In the genomic region with DNA sequence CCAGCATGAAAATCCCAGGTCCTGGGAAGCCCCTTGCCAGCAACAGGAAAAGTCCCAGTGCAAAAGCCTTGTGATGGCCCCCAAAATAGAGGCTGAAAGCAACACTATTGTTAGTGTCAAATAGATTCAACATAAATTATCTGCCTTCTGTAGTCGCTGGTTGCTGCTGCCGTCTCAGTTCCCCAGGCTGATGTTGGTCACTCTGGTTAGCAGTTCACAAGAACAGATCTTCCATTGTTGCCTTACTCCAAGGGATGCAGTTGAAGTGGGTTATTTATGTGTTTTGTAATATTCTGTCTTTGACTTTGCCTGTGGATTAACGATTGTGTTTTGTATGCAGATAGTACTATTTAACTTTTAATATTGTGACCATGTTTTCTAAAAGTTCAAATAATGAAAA, we compare ENCODE assay signal across 30 cellular contexts.
"Had no signal": no experiment of that assay in that cellular context is flagged by ENCODE, and none has a peak within 500 bp of the region (broad histone marks: within the 10 kb centered on the region; RNA-seq: fewer than 3 reads in every experiment).

No MANE protein-coding gene starts in this region.

- H3K36me3 Mint-ChIP-seq: activated naive CD4-positive, alpha-beta T cell treated with anti-CD3 and anti-CD28 coated beads, Interleukin-2, amount 50 U/mL, for 24 hours; mesothelial cell of epicardium; naive B cell; stimulated activated effector memory CD8-positive, alpha-beta T cell treated with anti-CD3 and anti-CD28 coated beads, Interleukin-12 subunit alpha, Interleukin-12 subunit beta, amount 100 ng/mL, for 72 hours; WTC11 had no signal

- H3K4me1 ChIP-seq: esophagus squamous epithelium, thyroid gland, upper lobe of left lung, vagina had no signal

- H3K27ac Mint-ChIP-seq: activated CD4-positive, alpha-beta memory T cell treated with anti-CD3 and anti-CD28 coated beads, Interleukin-2, amount 10 ng/mL, durations not matched to agents 7 days and 5 days; activated CD4-positive, alpha-beta T cell treated with anti-CD3 and anti-CD28 coated beads, Interleukin-2, amount 10 ng/mL, durations not matched to agents 7 days and 5 days; activated naive CD4-positive, alpha-beta T cell treated with anti-CD3 and anti-CD28 coated beads, Interleukin-2, amount 50 U/mL, for 24 hours; activated naive CD8-positive, alpha-beta T cell treated with anti-CD3 and anti-CD28 coated beads, Interleukin-2, amount 50 U/mL, for 24 hours; activated T-cell treated with anti-CD3 and anti-CD28 coated beads, Interleukin-2, amount 50 U/mL, for 24 hours; mesothelial cell of epicardium; naive B cell; progenitor cell of endocrine pancreas; stimulated activated effector memory CD8-positive, alpha-beta T cell treated with anti-CD3 and anti-CD28 coated beads, Interleukin-12 subunit alpha, Interleukin-12 subunit beta, amount 100 ng/mL, for 72 hours; stimulated activated naive CD8-positive, alpha-beta T cell treated with anti-CD3 and anti-CD28 coated beads, Interleukin-15, Interleukin-2, amounts not matched to agents 100 ng/mL and 50 ng/mL, for 24 hours had no signal

- H3K27me3 ChIP-seq: esophagus squamous epithelium, hepatocyte, thyroid gland, upper lobe of left lung, vagina had no signal

- H3K9me3 ChIP-seq: esophagus squamous epithelium, thyroid gland, upper lobe of left lung, vagina had no signal

- H3K36me3 ChIP-seq: esophagus squamous epithelium, thyroid gland, upper lobe of left lung, vagina had no signal

- H2AFZ ChIP-seq: hepatocyte had no signal

- H3K27me3 Mint-ChIP-seq: activated CD4-positive, alpha-beta memory T cell treated with anti-CD3 and anti-CD28 coated beads, Interleukin-2, amount 10 ng/mL, durations not matched to agents 7 days and 5 days; activated CD4-positive, alpha-beta T cell treated with anti-CD3 and anti-CD28 coated beads, Interleukin-2, amount 10 ng/mL, durations not matched to agents 7 days and 5 days; activated naive CD4-positive, alpha-beta T cell treated with anti-CD3 and anti-CD28 coated beads, Interleukin-2, amount 50 U/mL, for 24 hours; activated naive CD8-positive, alpha-beta T cell treated with anti-CD3 and anti-CD28 coated beads, Interleukin-2, amount 50 U/mL, for 24 hours; activated T-cell treated with anti-CD3 and anti-CD28 coated beads, Interleukin-2, amount 50 U/mL, for 24 hours; progenitor cell of endocrine pancreas; stimulated activated naive CD8-positive, alpha-beta T cell treated with anti-CD3 and anti-CD28 coated beads, Interleukin-15, Interleukin-2, amounts not matched to agents 100 ng/mL and 50 ng/mL, for 24 hours; T-helper 17 cell had no signal

- H3K27ac ChIP-seq: epithelial cell of prostate, esophagus squamous epithelium, hepatocyte, skin epidermis, thyroid gland, upper lobe of left lung, vagina had no signal

- H3K4me2 ChIP-seq: hepatocyte had no signal

- ATAC-seq: activated naive CD8-positive, alpha-beta T cell treated with anti-CD3 and anti-CD28 coated beads, Interleukin-2, amount 50 U/mL, for 24 hours; left cardiac atrium; left ventricle myocardium superior; sciatic nerve; stimulated activated effector memory CD8-positive, alpha-beta T cell treated with anti-CD3 and anti-CD28 coated beads, Interleukin-12 subunit alpha, Interleukin-12 subunit beta, amount 100 ng/mL, for 72 hours; T-helper 17 cell; WTC11 had no signal

- DNase-seq: activated CD4-positive, alpha-beta memory T cell treated with anti-CD3 and anti-CD28 coated beads, Interleukin-2, amount 10 ng/mL, durations not matched to agents 7 days and 5 days; activated CD4-positive, alpha-beta T cell treated with anti-CD3 and anti-CD28 coated beads for 1 hour; activated CD4-positive, alpha-beta T cell treated with anti-CD3 and anti-CD28 coated beads, Interleukin-2, amount 10 ng/mL, durations not matched to agents 7 days and 5 days; activated CD8-positive, alpha-beta memory T cell treated with anti-CD3 and anti-CD28 coated beads, Interleukin-2, amount 50 U/mL, for 48 hours; activated gamma-delta T cell treated with Interleukin-2 at 50 U/mL for 16 hours; activated naive CD8-positive, alpha-beta T cell treated with anti-CD3 and anti-CD28 coated beads, Interleukin-2, amount 50 U/mL, for 24 hours; activated T-cell treated with anti-CD3 and anti-CD28 coated beads, Interleukin-2, amount 50 U/mL, for 24 hours; cortex of kidney; esophagus squamous epithelium; left cardiac atrium; left ventricle myocardium superior; naive B cell; nephron progenitor cell; stimulated activated CD4-positive, alpha-beta T cell treated with anti-CD3 and anti-CD28 coated beads, Interleukin-4, amount 100 ng/mL, for 24 hours; T-helper 17 cell; thyroid gland; upper lobe of left lung had no signal

- H3K79me2 ChIP-seq: hepatocyte had no signal

- H3K4me3 Mint-ChIP-seq: activated CD4-positive, alpha-beta memory T cell treated with anti-CD3 and anti-CD28 coated beads, Interleukin-2, amount 10 ng/mL, durations not matched to agents 7 days and 5 days; activated CD4-positive, alpha-beta T cell treated with anti-CD3 and anti-CD28 coated beads, Interleukin-2, amount 10 ng/mL, durations not matched to agents 7 days and 5 days; activated naive CD4-positive, alpha-beta T cell treated with anti-CD3 and anti-CD28 coated beads, Interleukin-2, amount 50 U/mL, for 24 hours; activated naive CD8-positive, alpha-beta T cell treated with anti-CD3 and anti-CD28 coated beads, Interleukin-2, amount 50 U/mL, for 24 hours; activated T-cell treated with anti-CD3 and anti-CD28 coated beads, Interleukin-2, amount 50 U/mL, for 24 hours; mesothelial cell of epicardium; naive B cell; nephron progenitor cell; stimulated activated effector memory CD8-positive, alpha-beta T cell treated with anti-CD3 and anti-CD28 coated beads, Interleukin-12 subunit alpha, Interleukin-12 subunit beta, amount 100 ng/mL, for 72 hours; stimulated activated naive CD8-positive, alpha-beta T cell treated with anti-CD3 and anti-CD28 coated beads, Interleukin-15, Interleukin-2, amounts not matched to agents 100 ng/mL and 50 ng/mL, for 24 hours; T-helper 17 cell; WTC11 had no signal

- H3K4me1 Mint-ChIP-seq: activated CD4-positive, alpha-beta memory T cell treated with anti-CD3 and anti-CD28 coated beads, Interleukin-2, amount 10 ng/mL, durations not matched to agents 7 days and 5 days; activated CD4-positive, alpha-beta T cell treated with anti-CD3 and anti-CD28 coated beads, Interleukin-2, amount 10 ng/mL, durations not matched to agents 7 days and 5 days; activated naive CD4-positive, alpha-beta T cell treated with anti-CD3 and anti-CD28 coated beads, Interleukin-2, amount 50 U/mL, for 24 hours; activated naive CD8-positive, alpha-beta T cell treated with anti-CD3 and anti-CD28 coated beads, Interleukin-2, amount 50 U/mL, for 24 hours; mesothelial cell of epicardium; naive B cell; nephron progenitor cell; stimulated activated effector memory CD8-positive, alpha-beta T cell treated with anti-CD3 and anti-CD28 coated beads, Interleukin-12 subunit alpha, Interleukin-12 subunit beta, amount 100 ng/mL, for 72 hours; T-helper 17 cell; WTC11 had no signal

- FAIRE-seq: frontal cortex, keratinocyte had no signal

- H3K4me3 ChIP-seq: esophagus squamous epithelium, hepatocyte, skin epidermis, thyroid gland, upper lobe of left lung, vagina had no signal

- H3K9me3 Mint-ChIP-seq: activated CD4-positive, alpha-beta memory T cell treated with anti-CD3 and anti-CD28 coated beads, Interleukin-2, amount 10 ng/mL, durations not matched to agents 7 days and 5 days; activated CD4-positive, alpha-beta T cell treated with anti-CD3 and anti-CD28 coated beads, Interleukin-2, amount 10 ng/mL, durations not matched to agents 7 days and 5 days; activated naive CD4-positive, alpha-beta T cell treated with anti-CD3 and anti-CD28 coated beads, Interleukin-2, amount 50 U/mL, for 24 hours; activated naive CD8-positive, alpha-beta T cell treated with anti-CD3 and anti-CD28 coated beads, Interleukin-2, amount 50 U/mL, for 24 hours; activated T-cell treated with anti-CD3 and anti-CD28 coated beads, Interleukin-2, amount 50 U/mL, for 24 hours; mesothelial cell of epicardium; naive B cell; nephron progenitor cell; stimulated activated effector memory CD8-positive, alpha-beta T cell treated with anti-CD3 and anti-CD28 coated beads, Interleukin-12 subunit alpha, Interleukin-12 subunit beta, amount 100 ng/mL, for 72 hours; stimulated activated naive CD8-positive, alpha-beta T cell treated with anti-CD3 and anti-CD28 coated beads, Interleukin-15, Interleukin-2, amounts not matched to agents 100 ng/mL and 50 ng/mL, for 24 hours; WTC11 had no signal
